22 cellular contexts compared by ENCODE assay signal in the genomic region with DNA sequence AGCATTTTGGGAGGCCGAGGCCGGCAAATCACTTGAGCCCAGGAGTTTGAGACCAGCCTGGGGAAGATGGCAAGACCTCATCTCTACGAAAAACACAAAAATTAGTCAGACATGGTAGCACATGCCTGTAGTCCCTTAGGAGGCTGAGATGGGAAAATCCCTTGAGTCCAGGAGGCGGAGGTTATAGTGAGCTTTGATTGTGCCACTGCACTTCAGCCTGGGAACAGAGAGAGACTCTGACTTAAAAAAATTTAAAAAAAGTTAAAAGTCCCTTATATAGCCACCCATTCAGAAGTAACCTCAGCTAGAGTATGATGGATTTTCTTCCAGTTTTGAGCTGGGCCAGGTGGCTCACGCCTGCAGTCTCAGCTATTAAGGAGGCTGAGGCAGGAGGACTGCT.
DNase-seq lines count a peak whose midpoint lies in the region; ATAC-seq and TF ChIP-seq lines count a peak whose summit lies in the region.
"Had no signal": no experiment of that assay in that cellular context is flagged by ENCODE, and none has a peak within 500 bp of the region (broad histone marks: within the 10 kb centered on the region; RNA-seq: fewer than 3 reads in every experiment).

No MANE protein-coding gene starts in this region.

- no peaks in the 10 kb centered on the region for H3K4me1 ChIP-seq in breast epithelium
- H3K4me1 ChIP-seq in upper lobe of right lung: no peaks in the 10 kb centered on the region
- H3K4me1 ChIP-seq in mucosa of descending colon (ENCODE audit: low read depth): peaks cover 2% of the 10 kb centered on the region
- H3K4me1 ChIP-seq: ascending aorta had no signal

- CTCF ChIA-PET in MCF 10A (lab: Yijun Ruan, JAX): interaction anchor here (0.6 kb wide), 1 partner anchor 140 kb away, joined by 3 read pairs; no protein-coding TSS in a partner anchor

- TF ChIP-seq POLR2A in breast epithelium (IDR thresholded peaks at IDR 0.05): no peak

- H3K36me3 ChIP-seq in breast epithelium (no peaks in the 10 kb centered on the region), upper lobe of right lung (no peaks in the 10 kb centered on the region), mucosa of descending colon (ENCODE audit: low read depth) (no peaks in the 10 kb centered on the region)
- H3K36me3 ChIP-seq: ascending aorta, gastrocnemius medialis, left lung, neutrophil, tibial nerve had no signal

- TF ChIP-seq CTCF in MCF 10A (IDR thresholded peaks at IDR 0.05; ENCODE audit: unreplicated experiment) (no peak), breast epithelium (IDR thresholded peaks at IDR 0.05) (no peak), fibroblast of mammary gland (conservative IDR thresholded peaks at IDR 0.05; ENCODE audit: control insufficient read depth, insufficient read depth, low read depth, low read length) (no peak), upper lobe of right lung (IDR thresholded peaks at IDR 0.05) (no peak), mucosa of descending colon (IDR thresholded peaks at IDR 0.05) (no peak)

- H3K9me3 ChIP-seq in breast epithelium (no peaks in the 10 kb centered on the region), upper lobe of right lung (no peaks in the 10 kb centered on the region), mucosa of descending colon (no peaks in the 10 kb centered on the region)
- H3K9me3 ChIP-seq: ascending aorta, gastrocnemius medialis, left lung, neutrophil, tibial nerve had no signal

- peak; percentile 70 for DNase-seq in MCF 10A (ENCODE audit: unreplicated experiment)
- no peak for DNase-seq in breast epithelium (ENCODE audit: low spot score in 2 of 2)
- DNase-seq in NCI-H226: peak; percentile 86
- peak; percentile 94 for DNase-seq in fibroblast of mammary gland (ENCODE audit: low read depth)
- DNase-seq in upper lobe of right lung: no peak
- DNase-seq in germinal center (ENCODE audit: low spot score): no peak
- DNase-seq in mucosa of descending colon: no peak
- DNase-seq: activated CD4-positive, alpha-beta T cell treated with anti-CD3 and anti-CD28 coated beads, Interleukin-2, amount 50 U/mL, for 48 hours; activated naive CD4-positive, alpha-beta T cell treated with Interleukin-2 at 50 U/mL for 16 hours; CD4-positive, alpha-beta T cell; gastrocnemius medialis; left lung; NCI-H1436 treated with DMSO at 0.1 percent for 48 hours; right cardiac atrium; SHP77; stimulated activated naive CD8-positive, alpha-beta T cell treated with anti-CD3 and anti-CD28 coated beads, Interleukin-15, Interleukin-2, amounts not matched to agents 100 U/mL and 50 U/mL, for 24 hours; T-helper 1 cell had no signal

- H3K27me3 ChIP-seq in breast epithelium: no peaks in the 10 kb centered on the region
- H3K27me3 ChIP-seq in upper lobe of right lung: no peaks in the 10 kb centered on the region
- H3K27me3 ChIP-seq: ascending aorta, gastrocnemius medialis, left lung, neutrophil, tibial nerve had no signal

- H3K4me1 Mint-ChIP-seq in MCF 10A (ENCODE audit: insufficient read depth, unreplicated experiment): peaks cover 18% of the 10 kb centered on the region

- intact Hi-C loops in MCF 10A (cut with micrococcal nuclease) (loop anchor here (5.0 kb wide), 1 partner anchor 43 kb away; no protein-coding TSS in a partner anchor), breast epithelium (cut with DNase I; ENCODE audit: low total_unique reads) (no loop called here), upper lobe of right lung (cut with DNase I) (no loop called here), mucosa of descending colon (cut with DNase I, micrococcal nuclease) (no loop called here)

- H3K27me3 Mint-ChIP-seq in MCF 10A (ENCODE audit: insufficient read depth, unreplicated experiment): no peaks in the 10 kb centered on the region
- H3K27me3 Mint-ChIP-seq: CD4-positive, alpha-beta T cell had no signal

- no peak overlapping the region for H3K27ac Mint-ChIP-seq in MCF 10A (ENCODE audit: low read depth, unreplicated experiment)
- H3K27ac Mint-ChIP-seq: CD4-positive, alpha-beta T cell had no signal

- H3K9me3 Mint-ChIP-seq in MCF 10A (ENCODE audit: unreplicated experiment): no peaks in the 10 kb centered on the region
- H3K9me3 Mint-ChIP-seq: CD4-positive, alpha-beta T cell had no signal

- no peak overlapping the region for H3K4me3 Mint-ChIP-seq in MCF 10A (ENCODE audit: unreplicated experiment)
- H3K4me3 Mint-ChIP-seq: CD4-positive, alpha-beta T cell had no signal

- BruUV-seq in MCF 10A (replicated peaks; lab: Mats Ljungman, UMichigan): no TSS peak

- no peak overlapping the region for H3K27ac ChIP-seq in breast epithelium
- H3K27ac ChIP-seq in upper lobe of right lung: no peak overlapping the region
- H3K27ac ChIP-seq: ascending aorta, gastrocnemius medialis, left lung, neutrophil, tibial nerve had no signal

- H3K36me3 Mint-ChIP-seq in MCF 10A (ENCODE audit: insufficient read depth, unreplicated experiment): peaks cover 13% of the 10 kb centered on the region

- no peak overlapping the region for H3K4me3 ChIP-seq in breast epithelium
- no peak overlapping the region for H3K4me3 ChIP-seq in fibroblast of mammary gland (ENCODE audit: control insufficient read depth, low read depth, low read length)
- no peak overlapping the region for H3K4me3 ChIP-seq in upper lobe of right lung
- no peak overlapping the region for H3K4me3 ChIP-seq in mucosa of descending colon
- H3K4me3 ChIP-seq: ascending aorta, gastrocnemius medialis, left lung, tibial nerve had no signal

- POLR2A ChIA-PET in MCF 10A (lab: Yijun Ruan, JAX): no interaction called here

- peak; percentile 33 for ATAC-seq in upper lobe of right lung
- ATAC-seq in GM21526 (IDR thresholded peaks at IDR 0.05; ENCODE audit: low FRiP score, unreplicated experiment): no peak
- ATAC-seq in mucosa of descending colon: no peak
- ATAC-seq: gastrocnemius medialis; HCT116; left lung; right cardiac atrium; stimulated activated naive CD8-positive, alpha-beta T cell treated with anti-CD3 and anti-CD28 coated beads, Interleukin-15, Interleukin-2, amounts not matched to agents 100 U/mL and 50 U/mL, for 24 hours had no signal

Comparison
In these comparisons a context has a peak if more than half of its experiments do, and no peak if none do; other contexts are left out.
1. DNase-seq: peak in MCF 10A (single experiment), NCI-H226 (single experiment) and fibroblast of mammary gland (single experiment); none in breast epithelium (0 of 2), upper lobe of right lung (single experiment), germinal center (single experiment) and mucosa of descending colon (0 of 3).